10 cellular contexts compared by ENCODE assay signal in the genomic region with DNA sequence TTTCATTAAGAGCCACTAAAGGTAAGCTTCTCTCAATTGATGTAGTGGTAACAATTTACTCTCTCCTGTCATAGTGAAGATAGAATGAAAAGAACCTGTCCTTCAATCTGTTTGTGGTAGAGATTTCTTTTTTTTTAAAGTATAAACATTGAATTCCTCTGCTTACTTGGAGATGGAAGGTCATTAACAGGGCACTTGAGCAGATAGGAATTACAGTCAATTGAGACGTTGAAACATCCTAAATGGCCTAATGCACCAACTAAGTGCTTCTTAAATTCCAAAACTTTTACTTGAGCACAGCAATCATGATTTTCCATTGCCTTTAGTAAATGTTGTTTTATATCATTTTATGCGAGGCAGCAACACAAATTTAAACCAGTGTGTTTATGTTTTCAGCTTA.
"Had no signal": no experiment of that assay in that cellular context is flagged by ENCODE, and none has a peak within 500 bp of the region (broad histone marks: within the 10 kb centered on the region; RNA-seq: fewer than 3 reads in every experiment).

No MANE protein-coding gene starts in this region.

- H3K36me3 ChIP-seq: HAP-1 had no signal

- H3K9me3 ChIP-seq: HAP-1 had no signal

- DNase-seq: GOT3, H7, HFFc6, IMR-90, Kasumi-1, KG1 had no signal

- H3K4me3 ChIP-seq: HAP-1, K562 had no signal

- FAIRE-seq: K562 had no signal

- ATAC-seq: HCT116, K562 had no signal

- H3K4me1 ChIP-seq: HAP-1 had no signal

- H3K27ac ChIP-seq: HL-60 had no signal
